Comparison of ENCODE assay signal across 36 cellular contexts in the genomic region with DNA sequence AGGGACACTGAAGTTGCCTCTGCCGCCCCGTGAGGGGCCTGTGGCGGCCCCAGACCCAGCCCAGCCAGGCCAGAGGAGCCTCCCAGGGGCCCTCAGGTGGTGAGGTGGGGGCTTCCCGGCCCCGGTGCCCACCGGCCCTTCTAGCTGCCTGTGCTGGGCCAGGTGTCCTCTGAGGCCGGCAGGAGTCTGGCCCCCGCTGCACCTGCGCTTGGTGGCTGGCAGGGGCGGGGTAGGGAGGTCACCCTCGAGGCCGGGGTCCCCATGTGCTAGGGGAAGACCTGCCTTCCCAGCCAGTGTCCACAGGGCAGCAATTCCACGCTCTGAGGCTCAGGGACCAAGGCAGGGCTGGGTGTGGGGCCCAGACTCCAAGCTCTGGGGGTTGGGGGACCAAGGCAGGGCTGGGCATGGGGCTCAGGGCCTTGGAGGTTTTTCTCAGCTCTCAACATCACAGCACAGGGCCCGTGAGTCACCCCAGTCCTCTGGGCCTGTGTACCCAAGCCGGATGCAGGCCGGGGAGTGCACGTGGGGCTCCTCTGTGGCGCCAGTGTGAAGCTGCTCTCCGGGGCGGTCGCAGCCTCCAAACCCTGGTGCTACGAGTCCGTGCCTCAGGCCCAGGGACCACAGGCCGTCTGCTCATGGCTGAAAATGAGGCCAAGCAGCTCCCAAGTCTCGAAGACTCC. TPM values are rescaled to one million over a fixed set of nuclear protein-coding genes. Genes with fewer than 3 reads are reported as not detected.
"Had no signal": no experiment of that assay in that cellular context is flagged by ENCODE, and none has a peak within 500 bp of the region (broad histone marks: within the 10 kb centered on the region; RNA-seq: fewer than 3 reads in every experiment).

No MANE protein-coding gene starts in this region.

- H3K27ac Mint-ChIP-seq: activated CD4-positive, alpha-beta memory T cell treated with anti-CD3 and anti-CD28 coated beads for 36 hours; activated CD4-positive, alpha-beta T cell treated with anti-CD3 and anti-CD28 coated beads, Interleukin-2, amount 10 ng/mL, durations not matched to agents 24 days and 14 days; activated naive CD4-positive, alpha-beta T cell treated with anti-CD3 and anti-CD28 coated beads for 36 hours; activated naive CD8-positive, alpha-beta T cell treated with anti-CD3 and anti-CD28 coated beads for 36 hours; activated T-helper 1 cell treated with anti-CD3 and anti-CD28 coated beads, Interleukin-12 subunit alpha, Interleukin-12 subunit beta, Interleukin-2, Interleukin-4 antibody, amounts not matched to agents 30 ng/mL and 10 ng/mL and 1 ng/mL, durations not matched to agents 14 hours and 24 hours and 36 hours; naive thymus-derived CD8-positive, alpha-beta T cell had no signal

- H3K27ac ChIP-seq: adrenal gland, body of pancreas, cardiac muscle cell, coronary artery, gastrocnemius medialis, hepatocyte, testis, transverse colon, WERI-Rb-1 had no signal

- H3K36me3 ChIP-seq: cardiac muscle cell had no signal

- H3K9me3 ChIP-seq: adrenal gland, body of pancreas, gastrocnemius medialis, spleen, testis, transverse colon had no signal

- H3K27me3 Mint-ChIP-seq: activated CD4-positive, alpha-beta memory T cell treated with anti-CD3 and anti-CD28 coated beads for 36 hours; activated CD4-positive, alpha-beta T cell treated with anti-CD3 and anti-CD28 coated beads, Interleukin-2, amount 10 ng/mL, durations not matched to agents 24 days and 14 days; activated naive CD8-positive, alpha-beta T cell treated with anti-CD3 and anti-CD28 coated beads for 36 hours; naive thymus-derived CD8-positive, alpha-beta T cell had no signal

- H3K4me1 Mint-ChIP-seq: activated CD4-positive, alpha-beta T cell treated with anti-CD3 and anti-CD28 coated beads, Interleukin-2, amount 10 ng/mL, durations not matched to agents 24 days and 14 days; activated naive CD8-positive, alpha-beta T cell treated with anti-CD3 and anti-CD28 coated beads for 36 hours; naive thymus-derived CD8-positive, alpha-beta T cell; neural crest cell had no signal

- ATAC-seq: body of pancreas; gastrocnemius medialis; left colon; naive thymus-derived CD8-positive, alpha-beta T cell; right cardiac atrium; stimulated activated naive CD8-positive, alpha-beta T cell treated with anti-CD3 and anti-CD28 coated beads, Interleukin-15, Interleukin-2, amounts not matched to agents 100 U/mL and 50 U/mL, for 24 hours had no signal

- H3K4me1 ChIP-seq: adrenal gland, body of pancreas, gastrocnemius medialis, testis, transverse colon had no signal

- H3K4me3 ChIP-seq: adrenal gland, body of pancreas, cardiac muscle cell, coronary artery, dorsolateral prefrontal cortex, gastrocnemius medialis, hepatocyte, spleen, testis, transverse colon had no signal

- H3K4me2 ChIP-seq: hepatocyte had no signal

- H3K27me3 ChIP-seq: adrenal gland, body of pancreas, cardiac muscle cell, dorsolateral prefrontal cortex, gastrocnemius medialis, hepatocyte, spleen, testis, transverse colon had no signal

- H3K79me2 ChIP-seq: hepatocyte had no signal

- FAIRE-seq: kidney, TTC549, urothelium cell line had no signal

- H3K4me3 Mint-ChIP-seq: activated CD4-positive, alpha-beta memory T cell treated with anti-CD3 and anti-CD28 coated beads for 36 hours; activated CD4-positive, alpha-beta T cell treated with anti-CD3 and anti-CD28 coated beads, Interleukin-2, amount 10 ng/mL, durations not matched to agents 24 days and 14 days; activated naive CD4-positive, alpha-beta T cell treated with anti-CD3 and anti-CD28 coated beads for 36 hours; activated naive CD8-positive, alpha-beta T cell treated with anti-CD3 and anti-CD28 coated beads for 36 hours; activated T-helper 1 cell treated with anti-CD3 and anti-CD28 coated beads, Interleukin-12 subunit alpha, Interleukin-12 subunit beta, Interleukin-2, Interleukin-4 antibody, amounts not matched to agents 30 ng/mL and 10 ng/mL and 1 ng/mL, durations not matched to agents 14 hours and 24 hours and 36 hours; naive thymus-derived CD8-positive, alpha-beta T cell; neural crest cell had no signal

- DNase-seq: activated CD4-positive, alpha-beta memory T cell treated with anti-CD3 and anti-CD28 coated beads for 36 hours; activated CD4-positive, alpha-beta T cell treated with anti-CD3 and anti-CD28 coated beads, Interleukin-2, amount 10 ng/mL, durations not matched to agents 24 days and 14 days; activated CD4-positive, CD25-positive, alpha-beta regulatory T cell treated with anti-CD3 and anti-CD28 coated beads, Interleukin-2, amount 50 U/mL, for 72 hours; activated CD8-positive, alpha-beta memory T cell treated with anti-CD3 and anti-CD28 coated beads, Interleukin-2, amount 50 U/mL, for 4 hours; activated effector memory CD4-positive, alpha-beta T cell treated with anti-CD3 and anti-CD28 coated beads, Interleukin-2, amount 50 U/mL, for 16 hours; activated naive CD4-positive, alpha-beta T cell treated with anti-CD3 and anti-CD28 coated beads for 36 hours; activated naive CD8-positive, alpha-beta T cell treated with anti-CD3 and anti-CD28 coated beads for 36 hours; activated T-cell treated with anti-CD3 and anti-CD28 coated beads, Interleukin-2, amount 50 U/mL, for 1 hour; adrenal gland; aorta; body of pancreas; dorsolateral prefrontal cortex; effector memory CD4-positive, alpha-beta T cell; erythroblast; gastrocnemius medialis; kidney; left colon; mesenchymal stem cell; naive thymus-derived CD8-positive, alpha-beta T cell; right cardiac atrium; spleen; stimulated activated naive CD8-positive, alpha-beta T cell treated with anti-CD3 and anti-CD28 coated beads, Interleukin-15, Interleukin-2, amounts not matched to agents 100 U/mL and 50 U/mL, for 24 hours; T-helper 9 cell; testis; transverse colon; WERI-Rb-1 had no signal

- H3K9me3 Mint-ChIP-seq: activated CD4-positive, alpha-beta memory T cell treated with anti-CD3 and anti-CD28 coated beads for 36 hours; activated CD4-positive, alpha-beta T cell treated with anti-CD3 and anti-CD28 coated beads, Interleukin-2, amount 10 ng/mL, durations not matched to agents 24 days and 14 days; activated naive CD4-positive, alpha-beta T cell treated with anti-CD3 and anti-CD28 coated beads for 36 hours; activated naive CD8-positive, alpha-beta T cell treated with anti-CD3 and anti-CD28 coated beads for 36 hours; activated T-helper 1 cell treated with anti-CD3 and anti-CD28 coated beads, Interleukin-12 subunit alpha, Interleukin-12 subunit beta, Interleukin-2, Interleukin-4 antibody, amounts not matched to agents 30 ng/mL and 10 ng/mL and 1 ng/mL, durations not matched to agents 14 hours and 24 hours and 36 hours; naive thymus-derived CD8-positive, alpha-beta T cell; neural crest cell had no signal

- H3K36me3 Mint-ChIP-seq: activated CD4-positive, alpha-beta memory T cell treated with anti-CD3 and anti-CD28 coated beads for 36 hours had no signal

- H2AFZ ChIP-seq: hepatocyte had no signal

RNA-seq across cellular contexts. Expression of a gene that starts 1.3 kb away (rescaled TPM):
- polyA plus RNA-seq: naive thymus-derived CD8-positive, alpha-beta T cell had no signal

RNA-seq across cellular contexts. Expression of a gene that starts 14.8 kb away (rescaled TPM):
- total RNA-seq: activated CD4-positive, alpha-beta memory T cell treated with anti-CD3 and anti-CD28 coated beads for 36 hours; activated CD4-positive, alpha-beta T cell treated with anti-CD3 and anti-CD28 coated beads, Interleukin-2, amount 10 ng/mL, durations not matched to agents 24 days and 14 days; activated T-helper 1 cell treated with anti-CD3 and anti-CD28 coated beads, Interleukin-12 subunit alpha, Interleukin-12 subunit beta, Interleukin-2, Interleukin-4 antibody, amounts not matched to agents 30 ng/mL and 10 ng/mL and 1 ng/mL, durations not matched to agents 14 hours and 24 hours and 36 hours; aorta; body of pancreas; cerebellum; gastrocnemius medialis; kidney; left colon; lower leg skin; neural crest cell; pulmonary artery endothelial cell had no signal
- polyA plus RNA-seq: adrenal gland, aorta, cardiac muscle cell, hepatocyte had no signal
